Comparison of ENCODE assay signal across 8 cellular contexts in the genomic region with DNA sequence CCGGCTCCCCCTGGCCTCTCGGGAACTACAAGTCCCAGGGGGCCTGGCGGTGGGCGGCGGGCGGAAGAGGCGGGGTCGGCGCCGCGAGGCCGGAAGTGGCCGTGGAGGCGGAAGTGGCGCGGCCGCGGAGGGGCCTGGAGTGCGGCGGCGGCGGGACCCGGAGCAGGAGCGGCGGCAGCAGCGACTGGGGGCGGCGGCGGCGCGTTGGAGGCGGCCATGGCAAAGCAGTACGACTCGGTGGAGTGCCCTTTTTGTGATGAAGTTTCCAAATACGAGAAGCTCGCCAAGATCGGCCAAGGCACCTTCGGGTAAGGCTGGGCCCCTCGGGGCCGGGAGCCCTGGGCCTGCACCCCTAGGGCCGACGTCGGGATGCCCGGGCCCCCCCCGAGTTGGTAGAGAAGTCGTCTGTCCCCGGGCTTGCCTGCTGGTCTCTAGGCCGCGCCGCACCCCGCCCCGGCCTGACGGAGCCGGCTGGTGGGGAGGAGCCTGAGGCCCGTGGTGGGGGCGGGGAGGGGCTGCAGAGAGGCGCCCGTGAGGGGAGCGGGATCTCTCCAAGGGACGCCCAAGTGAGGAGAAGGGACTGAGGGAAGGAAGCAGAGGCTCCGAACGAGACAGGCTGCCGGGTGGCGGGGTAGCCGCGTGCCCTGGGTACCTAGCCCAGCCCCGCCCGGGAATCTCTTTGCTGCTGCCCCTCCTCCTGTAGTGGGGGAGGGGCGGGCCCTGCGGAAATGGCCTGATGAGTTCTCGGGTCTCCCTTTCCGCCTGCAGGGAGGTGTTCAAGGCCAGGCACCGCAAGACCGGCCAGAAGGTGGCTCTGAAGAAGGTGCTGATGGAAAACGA. TPM values are rescaled to one million over a fixed set of nuclear protein-coding genes. Genes with fewer than 3 reads are reported as not detected.
DNase-seq lines count a peak whose midpoint lies in the region; ATAC-seq and TF ChIP-seq lines count a peak whose summit lies in the region.

A gene (plus strand): TSS at position 102 of the 840 bp plus-strand sequence. CDS start 115 bp downstream, at position 217.

- H3K27ac Mint-ChIP-seq in GM23338 (peak within 1 kb of the TSS; percentile 96), neural crest cell (ENCODE audit: unreplicated experiment) (peak within 1 kb of the TSS; percentile 90)

- H3K4me3 ChIP-seq in GM23338 = peak within 1 kb of the TSS; percentile 99
- H3K4me3 ChIP-seq in LNCaP clone FGC (ENCODE audit: low read depth, low read length) = peak within 1 kb of the TSS; percentile 92
- peak within 1 kb of the TSS; percentile 95 for H3K4me3 ChIP-seq in fibroblast of villous mesenchyme (ENCODE audit: low read depth, low read length)
- H3K4me3 ChIP-seq in stomach smooth muscle (ENCODE audit: low read length in 2 of 2) = peak within 1 kb of the TSS; percentile 83 to 85

- peak in 1 of 2 experiments; percentile 58; a peak in 2 of 4 replicates for TF ChIP-seq CTCF in GM23338 (conservative IDR thresholded peaks at IDR 0.05; ENCODE audit: low read depth in 2 of 2)
- TF ChIP-seq CTCF in LNCaP clone FGC (IDR thresholded peaks at IDR 0.05; ENCODE audit: control insufficient read depth, extremely low read depth, insufficient read depth) = peak; percentile 29; the same call in 1 of the 2 replicates
- no peak for TF ChIP-seq CTCF in fibroblast of villous mesenchyme (IDR thresholded peaks at IDR 0.05; ENCODE audit: insufficient read depth, low read depth, low read length)
- TF ChIP-seq CTCF in neural crest cell (conservative IDR thresholded peaks at IDR 0.05) = no peak

- ATAC-seq in GM23338 = peak; percentile 76

- H3K4me3 Mint-ChIP-seq in GM23338 = peak within 1 kb of the TSS; percentile 96
- peak within 1 kb of the TSS; percentile 96 for H3K4me3 Mint-ChIP-seq in neural crest cell

- H3K9ac ChIP-seq in stomach smooth muscle (ENCODE audit: low read length in 2 of 2) = peak within 1 kb of the TSS; percentile 72 to 80

- H3K4me2 ChIP-seq in GM23338 = peak within 1 kb of the TSS; percentile 86

- H3K4me1 Mint-ChIP-seq in GM23338 = peaks cover 16% of the 10 kb centered on the region
- peaks cover 22% of the 10 kb centered on the region for H3K4me1 Mint-ChIP-seq in neural crest cell

- H3K4me1 ChIP-seq in GM23338 (ENCODE audit: insufficient read depth) (peaks cover 11% of the 10 kb centered on the region), stomach smooth muscle (ENCODE audit: control insufficient read depth, insufficient read depth, low read length) (peaks cover 17% of the 10 kb centered on the region)

- peaks cover 38% of the 10 kb centered on the region for H3F3A ChIP-seq in GM23338 (replicated peaks; ENCODE audit: low read depth)

- H3K36me3 ChIP-seq in GM23338 (ENCODE audit: insufficient read depth) (peaks cover 43% of the 10 kb centered on the region), stomach smooth muscle (ENCODE audit: control insufficient read depth in 2 of 2, insufficient read depth in 2 of 2, low read length in 2 of 2) (peaks cover 34 to 37% of the 10 kb centered on the region in 2 donors)

- H3K9me3 Mint-ChIP-seq in GM23338 = no peaks in the 10 kb centered on the region
- H3K9me3 Mint-ChIP-seq in neural crest cell = no peaks in the 10 kb centered on the region

- peaks cover 35% of the 10 kb centered on the region for H3K79me2 ChIP-seq in GM23338 (replicated peaks; ENCODE audit: insufficient read depth)

- peak within 1 kb of the TSS; percentile 78 for H2AFZ ChIP-seq in GM23338

- H3K9me3 ChIP-seq in stomach smooth muscle (ENCODE audit: control insufficient read depth in 2 of 2, low read length in 2 of 2) = no peaks in the 10 kb centered on the region

- H3K27me3 ChIP-seq in GM23338 (ENCODE audit: insufficient read depth) = no peaks in the 10 kb centered on the region
- no peaks in the 10 kb centered on the region for H3K27me3 ChIP-seq in stomach smooth muscle (ENCODE audit: control insufficient read depth in 1 of 2, insufficient read depth in 2 of 2, low read length in 2 of 2)

- DNase-seq in Daoy (ENCODE audit: low read depth) = peak; percentile 97
- peak; percentile 94 for DNase-seq in GM23338 (ENCODE audit: low spot score)
- DNase-seq in LNCaP clone FGC (ENCODE audit: low read depth) = no peak
- DNase-seq in SIG-M5 (lab: John Stamatoyannopoulos, UW) = peak; percentile 34
- DNase-seq in activated effector memory CD4-positive, alpha-beta T cell treated with anti-CD3 and anti-CD28 coated beads, Interleukin-2, amount 50 U/mL, for 16 hours = peak; percentile 97
- DNase-seq in fibroblast of villous mesenchyme (ENCODE audit: low read depth) = peak; percentile 91
- DNase-seq in neural crest cell (ENCODE audit: low read depth, low spot score) = peak; percentile 89

- H3K36me3 Mint-ChIP-seq in GM23338 (ENCODE audit: low read depth) (peaks cover 48% of the 10 kb centered on the region), neural crest cell (ENCODE audit: low read depth) (peaks cover 13% of the 10 kb centered on the region)

- peak within 1 kb of the TSS; percentile 96 for H3K27ac ChIP-seq in GM23338 (ENCODE audit: low read depth)
- H3K27ac ChIP-seq in stomach smooth muscle (ENCODE audit: low read length) = peak within 1 kb of the TSS; percentile 81

- H3K9me2 ChIP-seq in GM23338 (ENCODE audit: insufficient read depth) = no peaks in the 10 kb centered on the region

- H4K20me1 ChIP-seq in GM23338 (replicated peaks; ENCODE audit: insufficient read depth) = peaks cover 23% of the 10 kb centered on the region

- H3K27me3 Mint-ChIP-seq in GM23338 (ENCODE audit: insufficient read depth, low read depth, poor library complexity) (peaks cover 14% of the 10 kb centered on the region), neural crest cell (ENCODE audit: low read depth) (peaks cover 2% of the 10 kb centered on the region)

TF ChIP-seq in GM23338, 12 proteins besides CTCF, POLR2A, EP300 and RAD21 (continues in another document):
- TF ChIP-seq, protein P1, sequence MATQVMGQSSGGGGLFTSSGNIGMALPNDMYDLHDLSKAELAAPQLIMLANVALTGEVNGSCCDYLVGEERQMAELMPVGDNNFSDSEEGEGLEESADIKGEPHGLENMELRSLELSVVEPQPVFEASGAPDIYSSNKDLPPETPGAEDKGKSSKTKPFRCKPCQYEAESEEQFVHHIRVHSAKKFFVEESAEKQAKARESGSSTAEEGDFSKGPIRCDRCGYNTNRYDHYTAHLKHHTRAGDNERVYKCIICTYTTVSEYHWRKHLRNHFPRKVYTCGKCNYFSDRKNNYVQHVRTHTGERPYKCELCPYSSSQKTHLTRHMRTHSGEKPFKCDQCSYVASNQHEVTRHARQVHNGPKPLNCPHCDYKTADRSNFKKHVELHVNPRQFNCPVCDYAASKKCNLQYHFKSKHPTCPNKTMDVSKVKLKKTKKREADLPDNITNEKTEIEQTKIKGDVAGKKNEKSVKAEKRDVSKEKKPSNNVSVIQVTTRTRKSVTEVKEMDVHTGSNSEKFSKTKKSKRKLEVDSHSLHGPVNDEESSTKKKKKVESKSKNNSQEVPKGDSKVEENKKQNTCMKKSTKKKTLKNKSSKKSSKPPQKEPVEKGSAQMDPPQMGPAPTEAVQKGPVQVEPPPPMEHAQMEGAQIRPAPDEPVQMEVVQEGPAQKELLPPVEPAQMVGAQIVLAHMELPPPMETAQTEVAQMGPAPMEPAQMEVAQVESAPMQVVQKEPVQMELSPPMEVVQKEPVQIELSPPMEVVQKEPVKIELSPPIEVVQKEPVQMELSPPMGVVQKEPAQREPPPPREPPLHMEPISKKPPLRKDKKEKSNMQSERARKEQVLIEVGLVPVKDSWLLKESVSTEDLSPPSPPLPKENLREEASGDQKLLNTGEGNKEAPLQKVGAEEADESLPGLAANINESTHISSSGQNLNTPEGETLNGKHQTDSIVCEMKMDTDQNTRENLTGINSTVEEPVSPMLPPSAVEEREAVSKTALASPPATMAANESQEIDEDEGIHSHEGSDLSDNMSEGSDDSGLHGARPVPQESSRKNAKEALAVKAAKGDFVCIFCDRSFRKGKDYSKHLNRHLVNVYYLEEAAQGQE (IDR thresholded peaks at IDR 0.05; ENCODE audit: unreplicated experiment) = peak; percentile 18
- TF ChIP-seq ZNF114 (CRISPR knock-in tag; IDR thresholded peaks at IDR 0.05) (no peak), JUNB (IDR thresholded peaks at IDR 0.05; ENCODE audit: unreplicated experiment) (no peak), EZH2 (IDR thresholded peaks at IDR 0.05; ENCODE audit: low read depth, unreplicated experiment) (no peak), NANOG (IDR thresholded peaks at IDR 0.05; ENCODE audit: borderline replicate concordance) (no peak), EZH2phosphoT487 (IDR thresholded peaks at IDR 0.05; ENCODE audit: unreplicated experiment) (no peak)

RNA-seq across cellular contexts. Expression of the gene that starts here (rescaled TPM):
- 47.7 and 56.1 TPM in 2 replicates for total RNA-seq in Daoy (2014; rRNA removed; shearing (Covaris generic))
- 63.9 and 84.3 TPM in 2 replicates for total RNA-seq in GM23338 (2014; rRNA removed; shearing (Covaris generic))
- 49.7 and 58.5 TPM in 2 replicates for polyA plus RNA-seq in GM23338 (2016; fragmentation: Nextera tagmentation; extraction: Ambion mirVana)
- 37.0 and 50.1 TPM in 2 replicates for total RNA-seq in fibroblast of villous mesenchyme
- 77.0 and 84.8 TPM in 2 replicates for total RNA-seq in neural crest cell
